In genomic region chr11:5369793-5370192, GRCh38 we compare ENCODE assay signal across 10 cellular contexts. TPM values are rescaled to one million over a fixed set of nuclear protein-coding genes. Genes with fewer than 3 reads are reported as not detected.
DNase-seq lines count a peak whose midpoint lies in the region; ATAC-seq and TF ChIP-seq lines count a peak whose summit lies in the region.
"Had no signal": no experiment of that assay in that cellular context is flagged by ENCODE, and none has a peak within 500 bp of the region (broad histone marks: within the 10 kb centered on the region; RNA-seq: fewer than 3 reads in every experiment).

No MANE protein-coding gene starts in this region.

- H3K27me3 ChIP-seq in Peyer's patch = no peaks in the 10 kb centered on the region

- H3K4me3 Mint-ChIP-seq in activated naive CD8-positive, alpha-beta T cell treated with anti-CD3 and anti-CD28 coated beads for 36 hours = no peak overlapping the region
- H3K4me3 Mint-ChIP-seq: stimulated activated effector memory CD8-positive, alpha-beta T cell treated with anti-CD3 and anti-CD28 coated beads, Interleukin-12 subunit alpha, Interleukin-12 subunit beta, amount 100 ng/mL, for 72 hours had no signal

- H3K4me1 ChIP-seq in Peyer's patch = no peaks in the 10 kb centered on the region

- no peaks in the 10 kb centered on the region for H3K36me3 Mint-ChIP-seq in activated naive CD8-positive, alpha-beta T cell treated with anti-CD3 and anti-CD28 coated beads for 36 hours
- H3K36me3 Mint-ChIP-seq: stimulated activated effector memory CD8-positive, alpha-beta T cell treated with anti-CD3 and anti-CD28 coated beads, Interleukin-12 subunit alpha, Interleukin-12 subunit beta, amount 100 ng/mL, for 72 hours had no signal

- no peak overlapping the region for H3K27ac Mint-ChIP-seq in activated naive CD8-positive, alpha-beta T cell treated with anti-CD3 and anti-CD28 coated beads for 36 hours
- H3K27ac Mint-ChIP-seq: stimulated activated effector memory CD8-positive, alpha-beta T cell treated with anti-CD3 and anti-CD28 coated beads, Interleukin-12 subunit alpha, Interleukin-12 subunit beta, amount 100 ng/mL, for 72 hours had no signal

- TF ChIP-seq CTCF in GM13977 (IDR thresholded peaks at IDR 0.05; ENCODE audit: extremely low read depth, insufficient read depth, missing control alignments) = peak; percentile 50
- peak; percentile 63 for TF ChIP-seq CTCF in WI38 (IDR thresholded peaks at IDR 0.05; ENCODE audit: low read depth, low read length)
- no peak for TF ChIP-seq CTCF in Peyer's patch (IDR thresholded peaks at IDR 0.05)

- no peaks in the 10 kb centered on the region for H3K4me1 Mint-ChIP-seq in activated naive CD8-positive, alpha-beta T cell treated with anti-CD3 and anti-CD28 coated beads for 36 hours
- H3K4me1 Mint-ChIP-seq: stimulated activated effector memory CD8-positive, alpha-beta T cell treated with anti-CD3 and anti-CD28 coated beads, Interleukin-12 subunit alpha, Interleukin-12 subunit beta, amount 100 ng/mL, for 72 hours had no signal

- H3K9me3 ChIP-seq in Peyer's patch = no peaks in the 10 kb centered on the region

- H3K36me3 ChIP-seq in Peyer's patch = no peaks in the 10 kb centered on the region

- H3K27ac ChIP-seq in Peyer's patch = no peak overlapping the region

- H3K4me3 ChIP-seq in WI38 (ENCODE audit: low read depth, low read length) (no peak overlapping the region), Peyer's patch (no peak overlapping the region)

- no peak for TF ChIP-seq POLR2A in Peyer's patch (IDR thresholded peaks at IDR 0.05)

- H3K27me3 Mint-ChIP-seq in activated naive CD8-positive, alpha-beta T cell treated with anti-CD3 and anti-CD28 coated beads for 36 hours = peaks cover 18% of the 10 kb centered on the region

- DNase-seq in GM13977 (ENCODE audit: low spot score) = peak; percentile 14
- DNase-seq in left kidney (ENCODE audit: low read depth, low spot score) = peak; percentile 40
- no peak for DNase-seq in activated naive CD8-positive, alpha-beta T cell treated with anti-CD3 and anti-CD28 coated beads for 36 hours
- DNase-seq in Peyer's patch = no peak
- DNase-seq in activated naive CD4-positive, alpha-beta T cell (lab: John Stamatoyannopoulos, UW) = no peak
- DNase-seq: amygdala had no signal

- in situ Hi-C loops in GM13977 (cut with MboI; ENCODE audit: low pct_unique_long_range_greater_than_20kb, low sequenced_read_pairs, unreplicated experiment) = loop anchor here (10.0 kb wide), 1 partner anchor 165 kb away; the partner anchor contains the start of gene OR51V1

- ATAC-seq in HG03064 (IDR thresholded peaks at IDR 0.05; ENCODE audit: low read depth, unreplicated experiment) (peak; percentile 60), HG02763 (IDR thresholded peaks at IDR 0.05; ENCODE audit: unreplicated experiment) (no peak)
- ATAC-seq: stimulated activated effector memory CD8-positive, alpha-beta T cell treated with anti-CD3 and anti-CD28 coated beads, Interleukin-12 subunit alpha, Interleukin-12 subunit beta, amount 100 ng/mL, for 72 hours had no signal

- H3K9me3 Mint-ChIP-seq in activated naive CD8-positive, alpha-beta T cell treated with anti-CD3 and anti-CD28 coated beads for 36 hours = no peaks in the 10 kb centered on the region

RNA-seq across cellular contexts. Expression of gene OR51M1, which starts 13.8 kb away (rescaled TPM):
- total RNA-seq in activated naive CD8-positive, alpha-beta T cell treated with anti-CD3 and anti-CD28 coated beads for 36 hours = not detected
- total RNA-seq in Peyer's patch = not detected

RNA-seq across cellular contexts. Expression of gene OR51B6, which starts 18.5 kb away (rescaled TPM):
- not detected for total RNA-seq in activated naive CD8-positive, alpha-beta T cell treated with anti-CD3 and anti-CD28 coated beads for 36 hours
- total RNA-seq in Peyer's patch = not detected

RNA-seq across cellular contexts. Expression of gene OR51B5, which starts 26.5 kb away (rescaled TPM):
- not detected for total RNA-seq in activated naive CD8-positive, alpha-beta T cell treated with anti-CD3 and anti-CD28 coated beads for 36 hours
- not detected for total RNA-seq in Peyer's patch

RNA-seq across cellular contexts. Expression of gene OR51B2, which starts 45.7 kb away (rescaled TPM):
- total RNA-seq in activated naive CD8-positive, alpha-beta T cell treated with anti-CD3 and anti-CD28 coated beads for 36 hours = not detected
- total RNA-seq in Peyer's patch = not detected

RNA-seq across cellular contexts. Expression of gene OR51Q1, which starts 52.1 kb away (rescaled TPM):
- total RNA-seq in activated naive CD8-positive, alpha-beta T cell treated with anti-CD3 and anti-CD28 coated beads for 36 hours = not detected
- total RNA-seq in Peyer's patch = not detected

Comparison
In these comparisons a context has a peak if more than half of its experiments do, and no peak if none do; other contexts are left out.
1. DNase-seq: peak in GM13977 (single experiment) and left kidney (single experiment); none in activated naive CD8-positive, alpha-beta T cell treated with anti-CD3 and anti-CD28 coated beads for 36 hours (single experiment), Peyer's patch (0 of 3) and activated naive CD4-positive, alpha-beta T cell (0 of 4).
2. CTCF ChIP-seq: peak in GM13977 (single experiment) and WI38 (single experiment); none in Peyer's patch (0 of 6).